In genomic region chr4:24970191-24970590, GRCh38 we compare ENCODE assay signal across 31 cellular contexts. TPM values are rescaled to one million over a fixed set of nuclear protein-coding genes. Genes with fewer than 3 reads are reported as not detected.
"Had no signal": no experiment of that assay in that cellular context is flagged by ENCODE, and none has a peak within 500 bp of the region (broad histone marks: within the 10 kb centered on the region; RNA-seq: fewer than 3 reads in every experiment).

No MANE protein-coding gene starts in this region.

- FAIRE-seq: endometrium, endothelial cell of umbilical vein had no signal

- H3K27me3 ChIP-seq: ascending aorta, breast epithelium, cardiac muscle cell, colonic mucosa, gastroesophageal sphincter had no signal

- H3K27ac ChIP-seq: ascending aorta, breast epithelium, cardiac muscle cell, colonic mucosa, epithelial cell of prostate, gastroesophageal sphincter had no signal

- DNase-seq: activated CD4-positive, alpha-beta memory T cell treated with anti-CD3 and anti-CD28 coated beads for 36 hours; activated CD4-positive, alpha-beta T cell treated with anti-CD3 and anti-CD28 coated beads for 36 hours; activated CD4-positive, alpha-beta T cell treated with anti-CD3 and anti-CD28 coated beads, Interleukin-2, amount 10 ng/mL, durations not matched to agents 24 days and 14 days; activated CD4-positive, CD25-positive, alpha-beta regulatory T cell; activated CD4-positive, CD25-positive, alpha-beta regulatory T cell treated with anti-CD3 and anti-CD28 coated beads, Interleukin-2, amount 50 U/mL, for 72 hours; activated CD8-positive, alpha-beta memory T cell treated with anti-CD3 and anti-CD28 coated beads, Interleukin-2, amount 10 ng/mL, durations not matched to agents 7 days and 5 days; activated CD8-positive, alpha-beta memory T cell treated with anti-CD3 and anti-CD28 coated beads, Interleukin-2, amount 50 U/mL, for 4 hours; activated CD8-positive, alpha-beta T cell treated with anti-CD3 and anti-CD28 coated beads, Interleukin-2, amount 10 ng/mL, durations not matched to agents 7 days and 5 days; activated gamma-delta T cell; activated naive CD4-positive, alpha-beta T cell; activated naive CD4-positive, alpha-beta T cell treated with anti-CD3 and anti-CD28 coated beads, Interleukin-2, amount 10 ng/mL, durations not matched to agents 7 days and 5 days; activated naive CD8-positive, alpha-beta T cell treated with anti-CD3 and anti-CD28 coated beads, Interleukin-2, amount 10 ng/mL, durations not matched to agents 7 days and 5 days; activated T-cell treated with anti-CD3 and anti-CD28 coated beads for 4 hours; activated T-cell treated with anti-CD3 and anti-CD28 coated beads, Interleukin-2, amount 50 U/mL, for 24 hours; activated T-cell treated with anti-CD3 and anti-CD28 coated beads, Interleukin-2, amount 50 U/mL, for 72 hours; central memory CD4-positive, alpha-beta T cell; cerebellar nuclear complex; colonic mucosa; effector CD8-positive, alpha-beta T cell; esophagus squamous epithelium; foreskin melanocyte; T-helper 2 cell had no signal

- H3K4me1 ChIP-seq: ascending aorta, breast epithelium, colonic mucosa, gastroesophageal sphincter had no signal

- H3K4me3 ChIP-seq: ascending aorta, breast epithelium, cardiac muscle cell, colonic mucosa, esophagus squamous epithelium, gastroesophageal sphincter had no signal

- H3K36me3 ChIP-seq: ascending aorta, breast epithelium, cardiac muscle cell, colonic mucosa, esophagus squamous epithelium, gastroesophageal sphincter had no signal

- H3K9me3 ChIP-seq: ascending aorta, colonic mucosa, esophagus squamous epithelium, gastroesophageal sphincter had no signal

RNA-seq across cellular contexts. Expression of gene CCDC149, which starts 57.3 kb away (rescaled TPM):
- total RNA-seq: activated CD4-positive, alpha-beta memory T cell treated with anti-CD3 and anti-CD28 coated beads for 36 hours; activated CD4-positive, alpha-beta T cell treated with anti-CD3 and anti-CD28 coated beads, Interleukin-2, amount 10 ng/mL, durations not matched to agents 24 days and 14 days; activated CD8-positive, alpha-beta memory T cell treated with anti-CD3 and anti-CD28 coated beads for 36 hours; activated CD8-positive, alpha-beta memory T cell treated with anti-CD3 and anti-CD28 coated beads, Interleukin-2, amount 10 ng/mL, durations not matched to agents 7 days and 5 days; activated CD8-positive, alpha-beta T cell treated with anti-CD3 and anti-CD28 coated beads, Interleukin-2, amount 10 ng/mL, durations not matched to agents 7 days and 5 days; activated naive CD8-positive, alpha-beta T cell treated with anti-CD3 and anti-CD28 coated beads, Interleukin-2, amount 10 ng/mL, durations not matched to agents 7 days and 5 days; T-helper 1 cell treated with Interleukin-12 subunit alpha and Interleukin-12 subunit beta and Interleukin-4 antibody, amounts not matched to agents 30 ng/mL and 1 ng/mL, for 36 hours had no signal
